8 cellular contexts compared by ENCODE assay signal in the genomic region with DNA sequence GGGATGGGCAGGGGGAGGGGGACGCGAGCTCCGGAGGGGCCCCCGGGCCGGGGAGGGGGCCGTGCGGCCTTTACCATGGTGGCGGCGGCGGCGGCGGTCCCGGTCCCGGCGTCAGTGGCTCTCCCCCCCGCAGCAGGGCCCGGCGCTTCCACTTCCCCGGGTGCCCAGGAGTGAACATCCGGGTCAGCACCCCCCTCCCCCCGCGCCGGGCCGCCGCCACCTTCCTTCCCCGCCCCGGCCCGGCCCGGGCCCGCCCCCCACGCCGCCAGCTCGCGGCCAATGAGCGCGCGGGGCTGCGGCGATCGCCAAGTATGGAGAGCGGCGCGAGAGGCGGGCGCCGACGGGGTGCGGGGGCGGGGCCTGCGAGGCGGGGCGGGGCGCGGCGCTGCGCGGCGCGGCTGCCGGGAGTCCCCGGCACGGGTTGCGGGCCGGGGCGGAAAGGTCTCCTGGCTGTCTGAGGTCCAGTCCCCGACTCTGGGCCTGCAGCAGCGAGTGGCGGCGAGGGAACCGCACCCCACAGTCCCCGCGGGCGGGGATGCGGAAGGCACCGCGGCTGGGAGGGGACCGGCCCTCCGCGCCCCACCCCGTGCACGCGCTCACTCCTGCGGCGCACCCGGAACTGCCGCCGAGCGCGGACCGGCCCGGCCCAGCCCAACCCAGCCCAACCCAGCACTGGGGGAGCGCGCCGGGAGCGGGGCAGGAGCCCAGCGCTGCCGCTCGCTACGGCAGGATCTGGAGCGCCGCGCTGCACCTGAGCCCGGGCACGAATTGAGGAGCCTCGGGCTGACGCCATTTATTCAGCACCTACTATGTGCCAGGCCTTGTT. TPM values are rescaled to one million over a fixed set of nuclear protein-coding genes. Genes with fewer than 3 reads are reported as not detected.
DNase-seq lines count a peak whose midpoint lies in the region; ATAC-seq and TF ChIP-seq lines count a peak whose summit lies in the region.

A gene (minus strand): TSS at position 178 of the 826 bp plus-strand sequence. CDS start 101 bp downstream, at position 77.

- H3K4me3 ChIP-seq in body of pancreas (peak within 1 kb of the TSS; percentile 75 to 99), iPS DF 6.9 (ENCODE audit: low read length) (peak within 1 kb of the TSS; percentile 87), gastrocnemius medialis (peak within 1 kb of the TSS; percentile 83 to 98 (median 90))

- H3K36me3 ChIP-seq in body of pancreas (replicated peaks in 1 of 2; ENCODE audit: insufficient read depth in 1 of 2, low read depth in 2 of 2) (no peaks in the 10 kb centered on the region), iPS DF 6.9 (ENCODE audit: control insufficient read depth, insufficient read depth, low read length) (no peaks in the 10 kb centered on the region), gastrocnemius medialis (no peaks in the 10 kb centered on the region)

- H3K9me3 ChIP-seq in body of pancreas (no peaks in the 10 kb centered on the region), iPS DF 6.9 (ENCODE audit: control insufficient read depth, insufficient read depth, low read length) (no peaks in the 10 kb centered on the region), gastrocnemius medialis (no peaks in the 10 kb centered on the region)

- intact Hi-C loops in body of pancreas (cut with DNase I): no loop called here
- intact Hi-C loops in gastrocnemius medialis (cut with DNase I; ENCODE audit: low total_unique reads): loop anchor here (2.0 to 5.0 kb wide), 5 partner anchors 49 to 167 kb away; a partner anchor contains a TSS

- WGBS in body of pancreas, 2 donors: 0% methylated on average over 8 to 21 of the region's 106 CpGs
- no CpG with 5 or more reads among the region's 106 CpGs for WGBS in iPS DF 6.9 (ENCODE audit: insufficient coverage, insufficient read length)

- ATAC-seq in HG02973 (IDR thresholded peaks at IDR 0.05; ENCODE audit: unreplicated experiment) (peak; percentile 71), body of pancreas (peak; percentile 95), gastrocnemius medialis (peak; percentile 85 to 88)

- in situ Hi-C loops in gastrocnemius medialis (cut with MboI; ENCODE audit: low sequenced_read_pairs in 4 of 4): loop anchor here in 3 of 4 donors (10.0 to 25.0 kb wide), 4 partner anchors 98 to 169 kb away; a partner anchor contains a TSS

- TF ChIP-seq CTCF in body of pancreas (IDR thresholded peaks at IDR 0.05) (no peak), gastrocnemius medialis (IDR thresholded peaks at IDR 0.05 in 4 of 5, conservative IDR thresholded peaks at IDR 0.05 in 1 of 5) (no peak)

- TF ChIP-seq POLR2A in body of pancreas (IDR thresholded peaks at IDR 0.05): peak; percentile 81
- peak; percentile 79 to 84 for TF ChIP-seq POLR2A in gastrocnemius medialis (IDR thresholded peaks at IDR 0.05)

- DNase-seq in NCI-H2081 (lab: John Stamatoyannopoulos, UW) (peak; percentile 86 to 89), NCI-H2081 treated with DMSO at 0.1 percent for 48 hours (lab: John Stamatoyannopoulos, UW) (no peak), NCI-H2029 treated with DMSO at 0.1 percent for 48 hours (lab: John Stamatoyannopoulos, UW) (peak; percentile 35), UCSD-AML1 (lab: John Stamatoyannopoulos, UW; ENCODE audit: unreplicated experiment) (peak; percentile 95), body of pancreas (peak; percentile 94 to 95 (median 94)), iPS DF 6.9 (ENCODE audit: low read depth, low spot score) (no peak), gastrocnemius medialis (peak; percentile 92 to 93)

- H3K27ac ChIP-seq in body of pancreas (peak within 1 kb of the TSS; percentile 87 to 97 (median 95)), iPS DF 6.9 (ENCODE audit: low read length) (no peak within 1 kb of the TSS), gastrocnemius medialis (peak within 1 kb of the TSS; percentile 87 to 99 (median 97))

- H3K27me3 ChIP-seq in body of pancreas: no peaks in the 10 kb centered on the region
- no peaks in the 10 kb centered on the region for H3K27me3 ChIP-seq in iPS DF 6.9 (ENCODE audit: control insufficient read depth, insufficient read depth, low read length)
- H3K27me3 ChIP-seq in gastrocnemius medialis: no peaks in the 10 kb centered on the region

- H3K4me1 ChIP-seq in body of pancreas (peaks cover 48% of the 10 kb centered on the region), iPS DF 6.9 (ENCODE audit: control insufficient read depth, insufficient read depth, low read length) (peaks cover 16% of the 10 kb centered on the region), gastrocnemius medialis (peaks cover 52 to 56% of the 10 kb centered on the region in 2 donors)

RNA-seq across cellular contexts. Expression of the gene that starts here (rescaled TPM):
- total RNA-seq in body of pancreas: 10 to 100 TPM; 35.5 to 54.1 TPM
- 10 to 100 TPM; 48.6 to 93.8 (median 74.9) TPM for total RNA-seq in gastrocnemius medialis

Comparison
In these comparisons a context has a peak if more than half of its experiments do, and no peak if none do; other contexts are left out.
1. DNase-seq: peak in NCI-H2081 (2 of 2), NCI-H2029 treated with DMSO at 0.1 percent for 48 hours (single experiment), UCSD-AML1 (single experiment), body of pancreas (4 of 4) and gastrocnemius medialis (2 of 2); none in NCI-H2081 treated with DMSO at 0.1 percent for 48 hours (single experiment) and iPS DF 6.9 (single experiment).
2. Peak in every context shown above with its lines, with median percentiles within 50 percentile points of each other: ATAC-seq and H3K4me3 ChIP-seq.